In genomic region chr11:16280256-16280682, GRCh38 we compare ENCODE assay signal across 11 cellular contexts.
DNase-seq lines count a peak whose midpoint lies in the region; ATAC-seq and TF ChIP-seq lines count a peak whose summit lies in the region.
"Had no signal": no experiment of that assay in that cellular context is flagged by ENCODE, and none has a peak within 500 bp of the region (broad histone marks: within the 10 kb centered on the region; RNA-seq: fewer than 3 reads in every experiment).

No MANE protein-coding gene starts in this region.

- no peak for ATAC-seq in GM19395 (IDR thresholded peaks at IDR 0.05; ENCODE audit: unreplicated experiment)
- ATAC-seq: activated T-helper 17 cell treated with anti-CD3 and anti-CD28 coated beads, Interleukin-2, amount 50 U/mL, for 72 hours had no signal

- H4K20me1 ChIP-seq in osteoblast (ENCODE audit: insufficient read depth, low read length), result no peaks in the 10 kb centered on the region

- 40% methylated on average over 5 of the region's 5 CpGs for WGBS in esophagus muscularis mucosa

- TF ChIP-seq POLR2A in esophagus muscularis mucosa (IDR thresholded peaks at IDR 0.05; ENCODE audit: low read depth), result no peak

- peak overlapping the region; percentile 74 for H3K4me2 ChIP-seq in osteoblast (ENCODE audit: insufficient read depth, low read length)

- no peaks in the 10 kb centered on the region for H3K4me1 ChIP-seq in osteoblast (ENCODE audit: insufficient read depth, low read length)
- H3K4me1 ChIP-seq in esophagus muscularis mucosa, result no peaks in the 10 kb centered on the region

- H3K36me3 ChIP-seq in osteoblast (ENCODE audit: insufficient read depth, low read length) (no peaks in the 10 kb centered on the region), esophagus muscularis mucosa (no peaks in the 10 kb centered on the region)
- H3K36me3 ChIP-seq: ovary had no signal

- H3K4me3 ChIP-seq in osteoblast (ENCODE audit: insufficient read depth, low read length), result peak overlapping the region; percentile 49
- H3K4me3 ChIP-seq in esophagus muscularis mucosa, result peak overlapping the region in 1 of 4 donors; percentile 9
- H3K4me3 ChIP-seq: ovary had no signal

- H3K27me3 ChIP-seq in osteoblast (ENCODE audit: insufficient read depth, low read length), result no peaks in the 10 kb centered on the region
- H3K27me3 ChIP-seq in esophagus muscularis mucosa, result no peaks in the 10 kb centered on the region
- H3K27me3 ChIP-seq: ovary had no signal

- DNase-seq in DMS 273 (lab: John Stamatoyannopoulos, UW; ENCODE audit: unreplicated experiment) (peak; percentile 58), DMS 273 treated with DMSO at 0.1 percent for 48 hours (lab: John Stamatoyannopoulos, UW) (no peak), NCI-H2081 (lab: John Stamatoyannopoulos, UW) (peak; percentile 45 to 78), astrocyte of the hippocampus (ENCODE audit: low read depth, low spot score) (peak; percentile 4), osteoblast (ENCODE audit: insufficient read length, low spot score, missing footprints) (peak; percentile 32), esophagus muscularis mucosa (ENCODE audit: extremely low spot score) (no peak), AG08396 (ENCODE audit: low spot score) (no peak)
- DNase-seq: ovary had no signal

- TF ChIP-seq CTCF in osteoblast (IDR thresholded peaks at IDR 0.05; ENCODE audit: extremely low read depth, low read depth, low read length), result no peak
- no peak for TF ChIP-seq CTCF in esophagus muscularis mucosa (IDR thresholded peaks at IDR 0.05)

- H3K79me2 ChIP-seq in osteoblast (ENCODE audit: insufficient read depth, low read length), result no peaks in the 10 kb centered on the region

- TF ChIP-seq EP300 in esophagus muscularis mucosa (IDR thresholded peaks at IDR 0.05), result no peak

- H3K9me3 ChIP-seq in osteoblast (ENCODE audit: low read depth, low read length), result no peaks in the 10 kb centered on the region
- H3K9me3 ChIP-seq in esophagus muscularis mucosa, result no peaks in the 10 kb centered on the region
- H3K9me3 ChIP-seq: ovary had no signal

- no peak overlapping the region for H2AFZ ChIP-seq in osteoblast (ENCODE audit: low read length)

- intact Hi-C loops in esophagus muscularis mucosa (cut with DNase I), result no loop called here

- H3K27ac ChIP-seq in osteoblast (ENCODE audit: low read depth, low read length), result no peak overlapping the region
- H3K27ac ChIP-seq in esophagus muscularis mucosa (replicated peaks in 1 of 4), result no peak overlapping the region
- H3K27ac ChIP-seq: 22Rv1, ovary had no signal

Comparison
In these comparisons a context has a peak if more than half of its experiments do, and no peak if none do; other contexts are left out.
1. DNase-seq: peak in DMS 273 (single experiment), NCI-H2081 (2 of 2), astrocyte of the hippocampus (single experiment) and osteoblast (single experiment); none in DMS 273 treated with DMSO at 0.1 percent for 48 hours (single experiment), esophagus muscularis mucosa (single experiment) and AG08396 (single experiment).